ENCODE assay signal across 24 cellular contexts in the genomic region with DNA sequence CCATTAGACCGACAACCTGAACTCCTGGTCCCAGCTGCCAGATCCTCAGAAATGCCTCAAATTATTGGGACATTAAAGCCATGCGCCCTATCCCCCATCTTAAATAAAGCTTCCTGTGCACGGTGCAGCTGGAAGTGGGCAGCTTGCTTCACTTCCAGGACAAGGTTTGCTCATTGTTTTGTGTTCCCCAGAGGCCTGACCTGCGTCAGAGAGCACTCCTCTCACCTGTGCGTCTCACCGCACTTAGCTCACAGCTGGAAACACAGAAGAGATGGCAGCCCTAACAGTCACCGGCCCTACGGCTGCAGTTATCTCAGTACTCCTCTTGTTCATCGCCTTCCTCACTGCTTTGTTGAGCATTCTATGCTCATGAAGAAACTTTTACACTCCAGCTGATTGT.
"Had no signal": no experiment of that assay in that cellular context is flagged by ENCODE, and none has a peak within 500 bp of the region (broad histone marks: within the 10 kb centered on the region; RNA-seq: fewer than 3 reads in every experiment).

No MANE protein-coding gene starts in this region.

- DNase-seq: activated CD4-positive, alpha-beta T cell treated with anti-CD3 and anti-CD28 coated beads, Interleukin-2, amount 10 ng/mL, durations not matched to agents 7 days and 5 days; activated CD8-positive, alpha-beta T cell treated with anti-CD3 and anti-CD28 coated beads, Interleukin-2, amount 10 ng/mL, durations not matched to agents 7 days and 5 days; activated effector memory CD4-positive, alpha-beta T cell treated with Interleukin-2 at 50 U/mL for 16 hours; activated naive CD4-positive, alpha-beta T cell treated with anti-CD3 and anti-CD28 coated beads, Interleukin-2, amount 50 U/mL, for 16 hours; activated T-cell treated with anti-CD3 and anti-CD28 coated beads, Interleukin-2, amount 50 U/mL, for 4 hours; aorta; colonic mucosa; endodermal cell; glutamatergic neuron; hypothalamus; left colon; lower lobe of right lung; natural killer cell; stimulated activated CD4-positive, alpha-beta T cell treated with anti-CD3 and anti-CD28 coated beads, Interleukin-12 subunit alpha, Interleukin-12 subunit beta, amount 100 ng/mL, for 4 hours; stimulated activated CD4-positive, alpha-beta T cell treated with anti-CD3 and anti-CD28 coated beads, Interleukin-1b, Interleukin-23, amount 100 ng/mL, for 48 hours; stimulated activated CD8-positive, alpha-beta memory T cell treated with anti-CD3 and anti-CD28 coated beads, Interleukin-4, amount 100 ng/mL, for 48 hours; stimulated activated naive CD4-positive, alpha-beta T cell; thyroid gland had no signal

- H3K4me3 Mint-ChIP-seq: activated CD4-positive, alpha-beta T cell treated with anti-CD3 and anti-CD28 coated beads, Interleukin-2, amount 10 ng/mL, durations not matched to agents 7 days and 5 days; activated CD8-positive, alpha-beta T cell treated with anti-CD3 and anti-CD28 coated beads, Interleukin-2, amount 10 ng/mL, durations not matched to agents 7 days and 5 days; activated T-cell treated with anti-CD3 and anti-CD28 coated beads, Interleukin-2, amount 50 U/mL, for 4 hours; central memory CD8-positive, alpha-beta T cell; endodermal cell; natural killer cell had no signal

- H3K4me1 ChIP-seq: colonic mucosa, foreskin keratinocyte, lower lobe of right lung, parathyroid adenoma, thyroid gland had no signal

- H3K9ac ChIP-seq: parathyroid adenoma had no signal

- H3K36me3 Mint-ChIP-seq: natural killer cell had no signal

- H3K9me3 ChIP-seq: colonic mucosa, lower lobe of right lung, neutrophil, thyroid gland had no signal

- ATAC-seq: activated CD4-positive, CD25-positive, alpha-beta regulatory T cell treated with anti-CD3 and anti-CD28 coated beads, Interleukin-2, amount 50 U/mL, for 24 hours; activated CD8-positive, alpha-beta T cell treated with anti-CD3 and anti-CD28 coated beads, Interleukin-2, amount 10 ng/mL, durations not matched to agents 7 days and 5 days; activated T-cell treated with anti-CD3 and anti-CD28 coated beads, Interleukin-2, amount 50 U/mL, for 4 hours; left colon; lower lobe of right lung; natural killer cell had no signal

- H3K4me1 Mint-ChIP-seq: activated CD4-positive, alpha-beta T cell treated with anti-CD3 and anti-CD28 coated beads, Interleukin-2, amount 10 ng/mL, durations not matched to agents 7 days and 5 days; central memory CD8-positive, alpha-beta T cell; natural killer cell had no signal

- H3K4me3 ChIP-seq: colonic mucosa, lower lobe of right lung, thyroid gland had no signal

- H3K27me3 Mint-ChIP-seq: activated CD4-positive, alpha-beta T cell treated with anti-CD3 and anti-CD28 coated beads, Interleukin-2, amount 10 ng/mL, durations not matched to agents 7 days and 5 days had no signal

- H3K27ac Mint-ChIP-seq: activated CD4-positive, alpha-beta T cell treated with anti-CD3 and anti-CD28 coated beads, Interleukin-2, amount 10 ng/mL, durations not matched to agents 7 days and 5 days; activated CD8-positive, alpha-beta T cell treated with anti-CD3 and anti-CD28 coated beads, Interleukin-2, amount 10 ng/mL, durations not matched to agents 7 days and 5 days; endodermal cell; natural killer cell had no signal

- H3K9me3 Mint-ChIP-seq: activated CD4-positive, alpha-beta T cell treated with anti-CD3 and anti-CD28 coated beads, Interleukin-2, amount 10 ng/mL, durations not matched to agents 7 days and 5 days; activated T-cell treated with anti-CD3 and anti-CD28 coated beads, Interleukin-2, amount 50 U/mL, for 4 hours; central memory CD8-positive, alpha-beta T cell; endodermal cell; natural killer cell had no signal

- H3K27ac ChIP-seq: colonic mucosa, epithelial cell of prostate, foreskin keratinocyte, lower lobe of right lung, neutrophil, parathyroid adenoma, thyroid gland had no signal

- H3K27me3 ChIP-seq: colonic mucosa, foreskin keratinocyte, thyroid gland had no signal

- H3K36me3 ChIP-seq: colonic mucosa, neutrophil, thyroid gland had no signal
